ENCODE assay signal across 22 cellular contexts in genomic region chr1:186239211-186239610, GRCh38. TPM values are rescaled to one million over a fixed set of nuclear protein-coding genes. Genes with fewer than 3 reads are reported as not detected.
"Had no signal": no experiment of that assay in that cellular context is flagged by ENCODE, and none has a peak within 500 bp of the region (broad histone marks: within the 10 kb centered on the region; RNA-seq: fewer than 3 reads in every experiment).

No MANE protein-coding gene starts in this region.

- H3K4me1 ChIP-seq: body of pancreas, colonic mucosa, parathyroid adenoma, upper lobe of left lung had no signal

- ATAC-seq: activated naive CD4-positive, alpha-beta T cell treated with anti-CD3 and anti-CD28 coated beads, Interleukin-2, amount 50 U/mL, for 72 hours; activated T-cell treated with anti-CD3 and anti-CD28 coated beads, Interleukin-2, amount 50 U/mL, for 72 hours; body of pancreas; esophagus mucosa; natural killer cell; stimulated activated naive CD8-positive, alpha-beta T cell treated with anti-CD3 and anti-CD28 coated beads, Interleukin-15, amount 100 ng/mL, for 72 hours had no signal

- DNase-seq: activated CD4-positive, alpha-beta T cell treated with anti-CD3 and anti-CD28 coated beads, Interleukin-2, amount 50 U/mL, for 1 hour; activated CD4-positive, CD25-positive, alpha-beta regulatory T cell treated with anti-CD3 and anti-CD28 coated beads, Interleukin-2, amount 50 U/mL, for 72 hours; activated CD8-positive, alpha-beta memory T cell treated with anti-CD3 and anti-CD28 coated beads, Interleukin-2, amount 50 U/mL, for 48 hours; activated gamma-delta T cell treated with Interleukin-2 at 50 U/mL for 16 hours; activated T-cell treated with anti-CD3 and anti-CD28 coated beads, Interleukin-2, amount 50 U/mL, for 72 hours; body of pancreas; caudate nucleus; colonic mucosa; head of caudate nucleus; natural killer cell; stimulated activated naive CD8-positive, alpha-beta T cell treated with anti-CD3 and anti-CD28 coated beads, Interleukin-15, amount 100 ng/mL, for 72 hours; SW 1271; T-helper 2 cell; upper lobe of left lung had no signal

- H3K9ac ChIP-seq: parathyroid adenoma had no signal

- H3K27me3 ChIP-seq: body of pancreas, colonic mucosa, upper lobe of left lung had no signal

- H3K27ac Mint-ChIP-seq: activated naive CD4-positive, alpha-beta T cell treated with anti-CD3 and anti-CD28 coated beads, Interleukin-2, amount 50 U/mL, for 72 hours; activated T-cell treated with anti-CD3 and anti-CD28 coated beads, Interleukin-2, amount 50 U/mL, for 72 hours; natural killer cell; stimulated activated naive CD8-positive, alpha-beta T cell treated with anti-CD3 and anti-CD28 coated beads, Interleukin-15, amount 100 ng/mL, for 72 hours had no signal

- H2AFZ ChIP-seq: parathyroid adenoma had no signal

- H3K9me3 ChIP-seq: body of pancreas, colonic mucosa, thoracic aorta, upper lobe of left lung had no signal

- H3K79me2 ChIP-seq: parathyroid adenoma had no signal

- H3K36me3 ChIP-seq: colonic mucosa, thoracic aorta, upper lobe of left lung had no signal

- H3K36me3 Mint-ChIP-seq: natural killer cell had no signal

- H3K27me3 Mint-ChIP-seq: stimulated activated naive CD8-positive, alpha-beta T cell treated with anti-CD3 and anti-CD28 coated beads, Interleukin-15, amount 100 ng/mL, for 72 hours had no signal

- H3K9me3 Mint-ChIP-seq: activated naive CD4-positive, alpha-beta T cell treated with anti-CD3 and anti-CD28 coated beads, Interleukin-2, amount 50 U/mL, for 72 hours; natural killer cell; stimulated activated naive CD8-positive, alpha-beta T cell treated with anti-CD3 and anti-CD28 coated beads, Interleukin-15, amount 100 ng/mL, for 72 hours had no signal

- H3K27ac ChIP-seq: body of pancreas, colonic mucosa, parathyroid adenoma, thoracic aorta, upper lobe of left lung, VCaP had no signal

- H3K4me1 Mint-ChIP-seq: natural killer cell; stimulated activated naive CD8-positive, alpha-beta T cell treated with anti-CD3 and anti-CD28 coated beads, Interleukin-15, amount 100 ng/mL, for 72 hours had no signal

- H3K4me3 ChIP-seq: body of pancreas, colonic mucosa, lung, thoracic aorta, upper lobe of left lung had no signal

- FAIRE-seq: frontal cortex, keratinocyte had no signal

- H3K4me3 Mint-ChIP-seq: activated T-cell treated with anti-CD3 and anti-CD28 coated beads, Interleukin-2, amount 50 U/mL, for 72 hours; natural killer cell; stimulated activated naive CD8-positive, alpha-beta T cell treated with anti-CD3 and anti-CD28 coated beads, Interleukin-15, amount 100 ng/mL, for 72 hours had no signal

RNA-seq across cellular contexts. Expression of gene PRG4, which starts 56.9 kb away (rescaled TPM):
- total RNA-seq: esophagus mucosa, natural killer cell had no signal
